In the genomic region with DNA sequence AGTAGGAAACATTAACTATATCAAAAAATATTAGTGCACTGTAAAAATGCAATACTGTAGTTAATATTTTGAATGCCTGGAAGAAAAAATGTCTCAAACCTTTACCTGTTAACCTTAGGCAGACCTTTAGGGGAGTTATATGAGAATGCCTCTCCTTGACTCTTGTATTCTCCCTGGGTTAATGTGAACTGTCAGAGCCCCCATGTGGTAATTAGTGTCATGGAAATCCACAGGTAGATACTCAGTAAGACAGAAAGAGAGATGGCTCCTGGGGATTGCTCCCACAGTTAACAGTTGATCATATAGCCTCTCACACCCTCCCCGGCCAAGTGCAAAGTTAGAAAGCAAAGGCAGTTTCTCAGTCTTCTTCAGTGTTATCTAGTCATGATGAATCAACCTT, we compare ENCODE assay signal across 13 cellular contexts.
A peak's percentile ranks its signal among the peaks of the same experiment; 100 is the strongest.
DNase-seq lines count a peak whose midpoint lies in the region; ATAC-seq and TF ChIP-seq lines count a peak whose summit lies in the region.
"Had no signal": no experiment of that assay in that cellular context is flagged by ENCODE, and none has a peak within 500 bp of the region (broad histone marks: within the 10 kb centered on the region; RNA-seq: fewer than 3 reads in every experiment).

No MANE protein-coding gene starts in this region.

- no peaks in the 10 kb centered on the region for H3K27me3 Mint-ChIP-seq in naive thymus-derived CD8-positive, alpha-beta T cell

- H3K36me3 ChIP-seq in HEK293 (ENCODE audit: control insufficient read depth in 2 of 2, insufficient read depth in 1 of 2, low read length in 2 of 2): no peaks in the 10 kb centered on the region
- H3K36me3 ChIP-seq in hepatocyte (replicated peaks; ENCODE audit: insufficient read depth, low read depth): no peaks in the 10 kb centered on the region
- H3K36me3 ChIP-seq: upper lobe of left lung had no signal

- no peaks in the 10 kb centered on the region for H4K20me1 ChIP-seq in hepatocyte (ENCODE audit: insufficient read depth, poor library complexity, severe bottlenecking)

- H2AFZ ChIP-seq in hepatocyte: no peak overlapping the region

- no peaks in the 10 kb centered on the region for H3K4me1 Mint-ChIP-seq in naive thymus-derived CD8-positive, alpha-beta T cell

- H3K27ac ChIP-seq in HEK293 (ENCODE audit: extremely low read depth, low read depth, low read length) (no peak overlapping the region), hepatocyte (no peak overlapping the region)
- H3K27ac ChIP-seq: skin epidermis, upper lobe of left lung had no signal

- POLR2A ChIA-PET in HEK293 (lab: Yijun Ruan, JAX): no interaction called here
- POLR2A ChIA-PET in naive thymus-derived CD8-positive, alpha-beta T cell (lab: Charles Lee): no interaction called here

- TF ChIP-seq CTCF in HEK293 (tag by site-specific recombination; IDR thresholded peaks at IDR 0.05) (peak; percentile 35; the same call in 1 of the 2 replicates), hepatocyte (IDR thresholded peaks at IDR 0.05; ENCODE audit: poor library complexity) (peak; percentile 34)

- no peak overlapping the region for H3K4me3 Mint-ChIP-seq in naive thymus-derived CD8-positive, alpha-beta T cell
- H3K4me3 Mint-ChIP-seq: CD8-positive, alpha-beta T cell had no signal

- no peaks in the 10 kb centered on the region for H3K9me2 ChIP-seq in hepatocyte (replicated peaks; ENCODE audit: insufficient read depth)

- no peak overlapping the region for H3K4me2 ChIP-seq in hepatocyte

- peak; percentile 2 for DNase-seq in DMS153 treated with DMSO at 0.1 percent for 48 hours (lab: John Stamatoyannopoulos, UW; ENCODE audit: unreplicated experiment)
- DNase-seq in OCI-M1 (lab: John Stamatoyannopoulos, UW): peak; percentile 29
- DNase-seq in hepatocyte (ENCODE audit: low spot score): peak; percentile 14
- no peak for DNase-seq in anterior cingulate cortex (lab: John Stamatoyannopoulos, UW)
- DNase-seq in naive thymus-derived CD8-positive, alpha-beta T cell: no peak
- no peak for DNase-seq in cortex of kidney (lab: John Stamatoyannopoulos, UW)
- DNase-seq: activated CD8-positive, alpha-beta memory T cell treated with anti-CD3 and anti-CD28 coated beads for 24 hours; CD8-positive, alpha-beta T cell; NCI-H510A treated with DMSO at 0.1 percent for 48 hours; upper lobe of left lung had no signal

- CTCF ChIA-PET in HEK293 (lab: Yijun Ruan, JAX): interaction anchor here (0.6 to 1.0 kb wide), 2 partner anchors 24 to 293 kb away, joined by 3 to 4 read pairs; no protein-coding TSS in a partner anchor

- ATAC-seq in GM18909 (IDR thresholded peaks at IDR 0.05; ENCODE audit: poor library complexity, unreplicated experiment): no peak
- ATAC-seq in naive thymus-derived CD8-positive, alpha-beta T cell: no peak
- ATAC-seq: CD8-positive, alpha-beta T cell had no signal

- H3K79me2 ChIP-seq in hepatocyte: no peaks in the 10 kb centered on the region

- no peaks in the 10 kb centered on the region for H3K36me3 Mint-ChIP-seq in naive thymus-derived CD8-positive, alpha-beta T cell
- H3K36me3 Mint-ChIP-seq: CD8-positive, alpha-beta T cell had no signal

- no peak overlapping the region for H3K4me3 ChIP-seq in HEK293 (ENCODE audit: low read depth, low read length)
- H3K4me3 ChIP-seq in hepatocyte: no peak overlapping the region
- H3K4me3 ChIP-seq: skin epidermis, upper lobe of left lung had no signal

- no peaks in the 10 kb centered on the region for H3K27me3 ChIP-seq in hepatocyte
- H3K27me3 ChIP-seq: upper lobe of left lung had no signal

- peaks cover 2 to 20% (median 4%) of the 10 kb centered on the region in 9 donors for H3K9me3 Mint-ChIP-seq in naive thymus-derived CD8-positive, alpha-beta T cell

- no peak overlapping the region for H3K27ac Mint-ChIP-seq in naive thymus-derived CD8-positive, alpha-beta T cell
- H3K27ac Mint-ChIP-seq: CD8-positive, alpha-beta T cell had no signal

- 63% methylated on average over 1 of the region's 1 CpG for WGBS in hepatocyte (ENCODE audit: low lambda C conversion rate, missing lambda C conversion rate)

- H3K9me3 ChIP-seq in HEK293 (ENCODE audit: control insufficient read depth, insufficient read depth, low read depth, low read length): no peaks in the 10 kb centered on the region
- no peaks in the 10 kb centered on the region for H3K9me3 ChIP-seq in hepatocyte (ENCODE audit: low read depth)
- H3K9me3 ChIP-seq: upper lobe of left lung had no signal

- H3K4me1 ChIP-seq in HEK293 (ENCODE audit: control insufficient read depth, insufficient read depth, low read length) (no peaks in the 10 kb centered on the region), hepatocyte (ENCODE audit: insufficient read depth) (no peaks in the 10 kb centered on the region)
- H3K4me1 ChIP-seq: upper lobe of left lung had no signal

TF ChIP-seq in HEK293, 187 proteins besides CTCF, POLR2A, EP300 and RAD21 (continues in another document):
- TF ChIP-seq SALL2 (tag by site-specific recombination; IDR thresholded peaks at IDR 0.05; ENCODE audit: borderline replicate concordance) (no peak), ZNF350 (tag by site-specific recombination; IDR thresholded peaks at IDR 0.05) (no peak), GLI4 (tag by site-specific recombination; IDR thresholded peaks at IDR 0.05) (no peak), ZNF114 (tag by site-specific recombination; IDR thresholded peaks at IDR 0.05) (no peak), ZNF777 (tag by site-specific recombination; IDR thresholded peaks at IDR 0.05; ENCODE audit: borderline replicate concordance) (no peak), ZNF530 (tag by site-specific recombination; IDR thresholded peaks at IDR 0.05; ENCODE audit: low read depth) (no peak), ZNF274 (IDR thresholded peaks at IDR 0.05; ENCODE audit: low read length) (no peak), ZNF274 (tag by site-specific recombination; IDR thresholded peaks at IDR 0.05; ENCODE audit: borderline replicate concordance) (no peak)
- TF ChIP-seq, protein P1, sequence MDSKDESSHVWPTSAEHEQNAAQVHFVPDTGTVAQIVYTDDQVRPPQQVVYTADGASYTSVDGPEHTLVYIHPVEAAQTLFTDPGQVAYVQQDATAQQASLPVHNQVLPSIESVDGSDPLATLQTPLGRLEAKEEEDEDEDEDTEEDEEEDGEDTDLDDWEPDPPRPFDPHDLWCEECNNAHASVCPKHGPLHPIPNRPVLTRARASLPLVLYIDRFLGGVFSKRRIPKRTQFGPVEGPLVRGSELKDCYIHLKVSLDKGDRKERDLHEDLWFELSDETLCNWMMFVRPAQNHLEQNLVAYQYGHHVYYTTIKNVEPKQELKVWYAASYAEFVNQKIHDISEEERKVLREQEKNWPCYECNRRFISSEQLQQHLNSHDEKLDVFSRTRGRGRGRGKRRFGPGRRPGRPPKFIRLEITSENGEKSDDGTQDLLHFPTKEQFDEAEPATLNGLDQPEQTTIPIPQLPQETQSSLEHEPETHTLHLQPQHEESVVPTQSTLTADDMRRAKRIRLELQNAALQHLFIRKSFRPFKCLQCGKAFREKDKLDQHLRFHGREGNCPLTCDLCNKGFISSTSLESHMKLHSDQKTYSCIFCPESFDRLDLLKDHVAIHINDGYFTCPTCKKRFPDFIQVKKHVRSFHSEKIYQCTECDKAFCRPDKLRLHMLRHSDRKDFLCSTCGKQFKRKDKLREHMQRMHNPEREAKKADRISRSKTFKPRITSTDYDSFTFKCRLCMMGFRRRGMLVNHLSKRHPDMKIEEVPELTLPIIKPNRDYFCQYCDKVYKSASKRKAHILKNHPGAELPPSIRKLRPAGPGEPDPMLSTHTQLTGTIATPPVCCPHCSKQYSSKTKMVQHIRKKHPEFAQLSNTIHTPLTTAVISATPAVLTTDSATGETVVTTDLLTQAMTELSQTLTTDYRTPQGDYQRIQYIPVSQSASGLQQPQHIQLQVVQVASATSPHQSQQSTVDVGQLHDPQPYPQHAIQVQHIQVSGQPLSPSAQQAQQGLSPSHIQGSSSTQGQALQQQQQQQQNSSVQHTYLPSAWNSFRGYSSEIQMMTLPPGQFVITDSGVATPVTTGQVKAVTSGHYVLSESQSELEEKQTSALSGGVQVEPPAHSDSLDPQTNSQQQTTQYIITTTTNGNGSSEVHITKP (tag by site-specific recombination; IDR thresholded peaks at IDR 0.05): no peak
- TF ChIP-seq, protein P2, sequence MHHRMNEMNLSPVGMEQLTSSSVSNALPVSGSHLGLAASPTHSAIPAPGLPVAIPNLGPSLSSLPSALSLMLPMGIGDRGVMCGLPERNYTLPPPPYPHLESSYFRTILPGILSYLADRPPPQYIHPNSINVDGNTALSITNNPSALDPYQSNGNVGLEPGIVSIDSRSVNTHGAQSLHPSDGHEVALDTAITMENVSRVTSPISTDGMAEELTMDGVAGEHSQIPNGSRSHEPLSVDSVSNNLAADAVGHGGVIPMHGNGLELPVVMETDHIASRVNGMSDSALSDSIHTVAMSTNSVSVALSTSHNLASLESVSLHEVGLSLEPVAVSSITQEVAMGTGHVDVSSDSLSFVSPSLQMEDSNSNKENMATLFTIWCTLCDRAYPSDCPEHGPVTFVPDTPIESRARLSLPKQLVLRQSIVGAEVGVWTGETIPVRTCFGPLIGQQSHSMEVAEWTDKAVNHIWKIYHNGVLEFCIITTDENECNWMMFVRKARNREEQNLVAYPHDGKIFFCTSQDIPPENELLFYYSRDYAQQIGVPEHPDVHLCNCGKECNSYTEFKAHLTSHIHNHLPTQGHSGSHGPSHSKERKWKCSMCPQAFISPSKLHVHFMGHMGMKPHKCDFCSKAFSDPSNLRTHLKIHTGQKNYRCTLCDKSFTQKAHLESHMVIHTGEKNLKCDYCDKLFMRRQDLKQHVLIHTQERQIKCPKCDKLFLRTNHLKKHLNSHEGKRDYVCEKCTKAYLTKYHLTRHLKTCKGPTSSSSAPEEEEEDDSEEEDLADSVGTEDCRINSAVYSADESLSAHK (tag by site-specific recombination; IDR thresholded peaks at IDR 0.05): no peak
- TF ChIP-seq, protein P3, sequence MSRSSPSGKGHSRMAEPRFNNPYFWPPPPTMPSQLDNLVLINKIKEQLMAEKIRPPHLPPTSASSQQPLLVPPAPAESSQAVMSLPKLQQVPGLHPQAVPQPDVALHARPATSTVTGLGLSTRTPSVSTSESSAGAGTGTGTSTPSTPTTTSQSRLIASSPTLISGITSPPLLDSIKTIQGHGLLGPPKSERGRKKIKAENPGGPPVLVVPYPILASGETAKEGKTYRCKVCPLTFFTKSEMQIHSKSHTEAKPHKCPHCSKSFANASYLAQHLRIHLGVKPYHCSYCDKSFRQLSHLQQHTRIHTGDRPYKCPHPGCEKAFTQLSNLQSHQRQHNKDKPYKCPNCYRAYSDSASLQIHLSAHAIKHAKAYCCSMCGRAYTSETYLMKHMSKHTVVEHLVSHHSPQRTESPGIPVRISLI (tag by site-specific recombination; IDR thresholded peaks at IDR 0.05): no peak

Comparison
In these comparisons a context has a peak if more than half of its experiments do, and no peak if none do; other contexts are left out.
1. DNase-seq: peak in DMS153 treated with DMSO at 0.1 percent for 48 hours (single experiment), OCI-M1 (single experiment) and hepatocyte (single experiment); none in anterior cingulate cortex (0 of 58), naive thymus-derived CD8-positive, alpha-beta T cell (0 of 10) and cortex of kidney (single experiment).